ENCODE assay signal across 8 cellular contexts in genomic region chr3:153163349-153164008, GRCh38. TPM values are rescaled to one million over a fixed set of nuclear protein-coding genes. Genes with fewer than 3 reads are reported as not detected.
A peak's percentile ranks its signal among the peaks of the same experiment; 100 is the strongest.
DNase-seq lines count a peak whose midpoint lies in the region; ATAC-seq and TF ChIP-seq lines count a peak whose summit lies in the region.

No MANE protein-coding gene starts in this region.

- peaks cover 45% of the 10 kb centered on the region for H3K4me1 Mint-ChIP-seq in mesothelial cell of epicardium

- H3K27ac Mint-ChIP-seq in mesothelial cell of epicardium: peak overlapping the region; percentile 97

- TF ChIP-seq CTCF in GM10248 (IDR thresholded peaks at IDR 0.05; ENCODE audit: control extremely low read depth, extremely low read depth, low read depth, missing control alignments): no peak
- TF ChIP-seq CTCF in mesothelial cell of epicardium (IDR thresholded peaks at IDR 0.05; ENCODE audit: unreplicated experiment): no peak

- POLR2A ChIA-PET in GM10248 (lab: Yijun Ruan, JAX): no interaction called here

- ATAC-seq in HG02938 (IDR thresholded peaks at IDR 0.05; ENCODE audit: unreplicated experiment) (no peak), HG02981 (IDR thresholded peaks at IDR 0.05; ENCODE audit: unreplicated experiment) (no peak), HG02571 (IDR thresholded peaks at IDR 0.05; ENCODE audit: unreplicated experiment) (no peak)

- DNase-seq in GM10248 (ENCODE audit: extremely low spot score) (peak; percentile 19), NOMO-1 (lab: John Stamatoyannopoulos, UW; ENCODE audit: unreplicated experiment in 2 of 2) (peak; percentile 60 to 76), cerebellum (ENCODE audit: low spot score) (peak; percentile 8), mesothelial cell of epicardium (ENCODE audit: low spot score in 2 of 2, unreplicated experiment in 2 of 2) (no peak)
- DNase-seq in stimulated activated CD4-positive, alpha-beta T cell treated with anti-CD3 and anti-CD28 coated beads, Interleukin-4, amount 100 ng/mL, for 24 hours: no peak

- peaks cover 2% of the 10 kb centered on the region for H3K27me3 Mint-ChIP-seq in mesothelial cell of epicardium (ENCODE audit: low read depth)

- peak overlapping the region; percentile 94 for H3K4me3 Mint-ChIP-seq in mesothelial cell of epicardium

- CTCF ChIA-PET in GM10248 (lab: Yijun Ruan, JAX): no interaction called here

- peaks cover 4% of the 10 kb centered on the region for H3K36me3 Mint-ChIP-seq in mesothelial cell of epicardium

- no peaks in the 10 kb centered on the region for H3K9me3 Mint-ChIP-seq in mesothelial cell of epicardium

RNA-seq across cellular contexts. Expression of gene RAP2B, which starts 1.5 kb away (rescaled TPM):
- 11.5 TPM for total RNA-seq in cerebellum
- 15.2 to 16.2 TPM (median 15.4 TPM) in 3 replicates for total RNA-seq in mesothelial cell of epicardium

Comparison
In these comparisons a context has a peak if more than half of its experiments do, and no peak if none do; other contexts are left out.
1. DNase-seq: peak in GM10248 (single experiment), NOMO-1 (2 of 2) and cerebellum (single experiment); none in mesothelial cell of epicardium (0 of 2) and stimulated activated CD4-positive, alpha-beta T cell treated with anti-CD3 and anti-CD28 coated beads, Interleukin-4, amount 100 ng/mL, for 24 hours (single experiment).